12 cellular contexts compared by ENCODE assay signal in genomic region chr5:13553896-13554295, GRCh38.
DNase-seq lines count a peak whose midpoint lies in the region; ATAC-seq, FAIRE-seq and TF ChIP-seq lines count a peak whose summit lies in the region.
"Had no signal": no experiment of that assay in that cellular context is flagged by ENCODE, and none has a peak within 500 bp of the region (broad histone marks: within the 10 kb centered on the region; RNA-seq: fewer than 3 reads in every experiment).

No MANE protein-coding gene starts in this region.

- no peak for TF ChIP-seq POLR2A in endothelial cell of umbilical vein (IDR thresholded peaks at IDR 0.05; ENCODE audit: low read depth, low read length)

- DNase-seq in H9 (peak; percentile 63), NT2/D1 (ENCODE audit: low read depth, low spot score) (peak; percentile 5), endothelial cell of umbilical vein (ENCODE audit: low read depth, low spot score) (peak; percentile 5), neuronal stem cell (ENCODE audit: low spot score) (peak; percentile 49), cortex of kidney (lab: John Stamatoyannopoulos, UW) (no peak), cerebellar nuclear complex (lab: John Stamatoyannopoulos, UW) (no peak)
- no peak for DNase-seq in activated naive CD4-positive, alpha-beta T cell treated with Interleukin-2 at 50 U/mL for 16 hours
- DNase-seq: DMS79, WERI-Rb-1 had no signal

- POLR2A ChIA-PET in endothelial cell of umbilical vein (lab: Charles Lee) = no interaction called here

- H2BK15ac ChIP-seq in H9 (ENCODE audit: low read depth, low read length) (no peak overlapping the region), neuronal stem cell (ENCODE audit: low read length) (no peak overlapping the region)

- dilution Hi-C loops in endothelial cell of umbilical vein (cut with MboI; ENCODE audit: extremely low pct_ligation_motif_present, low sequenced_read_pairs) = no loop called here

- H3K4me2 ChIP-seq in H9 (ENCODE audit: insufficient read depth, insufficient read length, low read length) = no peak overlapping the region
- no peak overlapping the region for H3K4me2 ChIP-seq in endothelial cell of umbilical vein (ENCODE audit: insufficient read depth, low read length)
- H3K4me2 ChIP-seq in neuronal stem cell (ENCODE audit: insufficient read depth, low read length, poor library complexity, severe bottlenecking) = no peak overlapping the region

- no peak overlapping the region for H2AFZ ChIP-seq in H9 (ENCODE audit: low read length)
- no peak overlapping the region for H2AFZ ChIP-seq in endothelial cell of umbilical vein (ENCODE audit: low read depth, low read length)
- no peak overlapping the region for H2AFZ ChIP-seq in neuronal stem cell (ENCODE audit: low read length)

- no peak overlapping the region for H3K4me3 Mint-ChIP-seq in H9
- H3K4me3 Mint-ChIP-seq: activated T-helper 1 cell treated with anti-CD3 and anti-CD28 coated beads, Interleukin-12 subunit alpha, Interleukin-12 subunit beta, Interleukin-2, Interleukin-4 antibody, amounts not matched to agents 30 ng/mL and 10 ng/mL and 1 ng/mL, durations not matched to agents 14 hours and 24 hours and 36 hours; memory B cell had no signal

- H4K8ac ChIP-seq in H9 (replicated peaks; ENCODE audit: insufficient read length, low read depth, low read length) (no peak overlapping the region), neuronal stem cell (ENCODE audit: low read depth, low read length) (no peak overlapping the region)

- H2BK5ac ChIP-seq in H9 (ENCODE audit: insufficient read length, low read length) (no peak overlapping the region), neuronal stem cell (ENCODE audit: low read length) (no peak overlapping the region)

- H3K79me2 ChIP-seq in H9 (ENCODE audit: insufficient read depth, low read length) = no peaks in the 10 kb centered on the region
- no peaks in the 10 kb centered on the region for H3K79me2 ChIP-seq in endothelial cell of umbilical vein (ENCODE audit: control insufficient read depth, insufficient read depth, low read length)

- no peaks in the 10 kb centered on the region; a peak in 1 of 5 replicates for H3K9me3 Mint-ChIP-seq in H9

- ATAC-seq in GM21528 (IDR thresholded peaks at IDR 0.05; ENCODE audit: low FRiP score, unreplicated experiment) = no peak

- H3K9ac ChIP-seq in H9 (ENCODE audit: extremely low read depth, insufficient read length, low read length) = no peak overlapping the region
- H3K9ac ChIP-seq in NT2/D1 (ENCODE audit: insufficient read length, low read depth) = no peak overlapping the region
- no peak overlapping the region for H3K9ac ChIP-seq in endothelial cell of umbilical vein (replicated peaks; ENCODE audit: extremely low read depth, insufficient read depth, low read length)
- H3K9ac ChIP-seq in neuronal stem cell (ENCODE audit: low read depth, low read length, poor library complexity) = no peak overlapping the region

- H3K4me1 ChIP-seq in H9 (ENCODE audit: insufficient read depth, low read length) = no peaks in the 10 kb centered on the region
- no peaks in the 10 kb centered on the region for H3K4me1 ChIP-seq in NT2/D1 (ENCODE audit: insufficient read depth, insufficient read length)
- H3K4me1 ChIP-seq in endothelial cell of umbilical vein (ENCODE audit: control insufficient read depth, extremely low read depth, insufficient read depth, low read length) = no peaks in the 10 kb centered on the region
- H3K4me1 ChIP-seq in neuronal stem cell (ENCODE audit: control insufficient read depth in 2 of 2, insufficient read depth in 1 of 2, low read depth in 1 of 2, low read length in 2 of 2) = no peaks in the 10 kb centered on the region

- H4K5ac ChIP-seq in H9 (ENCODE audit: insufficient read length, low read depth, low read length) = no peak overlapping the region

- H3K9me3 ChIP-seq in H9 (ENCODE audit: control insufficient read depth, low read depth, low read length) (no peaks in the 10 kb centered on the region), NT2/D1 (ENCODE audit: insufficient read depth, low read length) (no peaks in the 10 kb centered on the region), endothelial cell of umbilical vein (replicated peaks; ENCODE audit: control insufficient read depth, insufficient read depth, low read length) (no peaks in the 10 kb centered on the region), neuronal stem cell (replicated peaks in 1 of 2; ENCODE audit: control insufficient read depth in 2 of 2, insufficient read depth in 1 of 2, low read depth in 1 of 2, low read length in 2 of 2) (no peaks in the 10 kb centered on the region)

- no peak overlapping the region for H2BK20ac ChIP-seq in H9 (ENCODE audit: low read depth, low read length, poor library complexity, severe bottlenecking)

- no peak overlapping the region for H3T11ph ChIP-seq in H9 (ENCODE audit: low read length)

- H3K9me1 ChIP-seq in endothelial cell of umbilical vein (replicated peaks; ENCODE audit: control insufficient read depth, extremely low read depth, insufficient read depth, low read length) = no peaks in the 10 kb centered on the region

- no peak overlapping the region for H4K91ac ChIP-seq in H9 (ENCODE audit: insufficient read length, low read depth, low read length)
- H4K91ac ChIP-seq in neuronal stem cell (ENCODE audit: low read depth, low read length, poor library complexity) = no peak overlapping the region

- no peaks in the 10 kb centered on the region for H3K4me1 Mint-ChIP-seq in H9
- H3K4me1 Mint-ChIP-seq: memory B cell had no signal

- H3K36me3 ChIP-seq in NT2/D1 (ENCODE audit: insufficient read depth, insufficient read length, low read length) (no peaks in the 10 kb centered on the region), endothelial cell of umbilical vein (ENCODE audit: control insufficient read depth in 2 of 2, extremely low read depth in 1 of 2, insufficient read depth in 2 of 2, low read length in 2 of 2) (no peaks in the 10 kb centered on the region), neuronal stem cell (replicated peaks in 1 of 2; ENCODE audit: control insufficient read depth in 2 of 2, insufficient read depth in 2 of 2, low read length in 2 of 2) (no peaks in the 10 kb centered on the region)
- H3K36me3 ChIP-seq: WERI-Rb-1 had no signal

- no CpG with 5 or more reads among the region's 4 CpGs for WGBS in H9 (ENCODE audit: extremely low coverage, insufficient read length, low lambda C conversion rate)
- WGBS in neuronal stem cell (ENCODE audit: extremely low coverage in 2 of 2, insufficient read length in 2 of 2, insufficient replicate concordance in 1 of 2), 2 donors = no CpG with 5 or more reads among the region's 4 CpGs

- H3K27ac Mint-ChIP-seq in H9 = no peak overlapping the region
- H3K27ac Mint-ChIP-seq: activated T-helper 1 cell treated with anti-CD3 and anti-CD28 coated beads, Interleukin-12 subunit alpha, Interleukin-12 subunit beta, Interleukin-2, Interleukin-4 antibody, amounts not matched to agents 30 ng/mL and 10 ng/mL and 1 ng/mL, durations not matched to agents 14 hours and 24 hours and 36 hours; memory B cell had no signal

- H2BK12ac ChIP-seq in H9 (ENCODE audit: insufficient read length, low read depth, low read length) = no peak overlapping the region
- no peak overlapping the region for H2BK12ac ChIP-seq in neuronal stem cell (ENCODE audit: low read length)

- no peaks in the 10 kb centered on the region for H3K27me3 ChIP-seq in H9 (ENCODE audit: insufficient read depth, low read length)
- no peaks in the 10 kb centered on the region for H3K27me3 ChIP-seq in NT2/D1 (ENCODE audit: insufficient read depth, insufficient read length)
- H3K27me3 ChIP-seq in endothelial cell of umbilical vein (ENCODE audit: control insufficient read depth in 2 of 2, insufficient read depth in 2 of 2, low read length in 2 of 2) = no peaks in the 10 kb centered on the region
- H3K27me3 ChIP-seq in neuronal stem cell (ENCODE audit: control insufficient read depth in 3 of 3, insufficient read depth in 3 of 3, low read depth in 1 of 3, low read length in 3 of 3) = no peaks in the 10 kb centered on the region

- H2BK120ac ChIP-seq in H9 (ENCODE audit: low read depth, low read length, poor library complexity, severe bottlenecking) (no peak overlapping the region), neuronal stem cell (ENCODE audit: low read depth, low read length) (no peak overlapping the region)

- peaks cover 2% of the 10 kb centered on the region; the same call in 1 of the 2 replicates for H3K27me3 Mint-ChIP-seq in H9 (ENCODE audit: low read depth)
- H3K27me3 Mint-ChIP-seq: memory B cell had no signal

- H3K4me3 ChIP-seq in NT2/D1 (ENCODE audit: insufficient read length, low read depth) (no peak overlapping the region), endothelial cell of umbilical vein (replicated peaks in 1 of 3; ENCODE audit: insufficient read depth in 1 of 3, low read depth in 1 of 3, low read length in 3 of 3) (no peak overlapping the region), neuronal stem cell (ENCODE audit: low read length in 2 of 2) (no peak overlapping the region)

- no peaks in the 10 kb centered on the region for H3K36me3 Mint-ChIP-seq in H9 (ENCODE audit: insufficient read depth in 1 of 3, low read depth in 3 of 3)
- H3K36me3 Mint-ChIP-seq: memory B cell had no signal

- H3K23me2 ChIP-seq in H9 (ENCODE audit: insufficient read length, low read depth, low read length, poor library complexity, severe bottlenecking) = no peaks in the 10 kb centered on the region

- H3K14ac ChIP-seq in H9 (ENCODE audit: insufficient read depth, low read length) = no peak overlapping the region
- no peak overlapping the region for H3K14ac ChIP-seq in neuronal stem cell (ENCODE audit: low read length)

- H3K27ac ChIP-seq in H9 (ENCODE audit: insufficient read length, low read depth, low read length) (no peak overlapping the region), endothelial cell of umbilical vein (ENCODE audit: insufficient read depth, low read depth, low read length) (no peak overlapping the region), neuronal stem cell (replicated peaks; ENCODE audit: low read length) (no peak overlapping the region)

- no peak overlapping the region for H3K56ac ChIP-seq in H9 (ENCODE audit: insufficient read length, low read depth, low read length)

- H3K18ac ChIP-seq in H9 (ENCODE audit: insufficient read length, low read depth, low read length) = no peak overlapping the region
- no peak overlapping the region for H3K18ac ChIP-seq in neuronal stem cell (ENCODE audit: low read length)

- H3K4ac ChIP-seq in H9 (ENCODE audit: low read depth, low read length) (no peak overlapping the region), neuronal stem cell (ENCODE audit: low read length) (no peak overlapping the region)

- H2AK5ac ChIP-seq in H9 (ENCODE audit: insufficient read length, low read length) (no peak overlapping the region), neuronal stem cell (ENCODE audit: low read depth, low read length) (no peak overlapping the region)

- no peak for TF ChIP-seq CTCF in H9 (conservative IDR thresholded peaks at IDR 0.05)
- no peak for TF ChIP-seq CTCF in endothelial cell of umbilical vein (IDR thresholded peaks at IDR 0.05; ENCODE audit: extremely low read depth in 1 of 2, insufficient read depth in 1 of 2, low read depth in 1 of 2, low read length in 2 of 2)

- no peak overlapping the region for H3K23ac ChIP-seq in H9 (ENCODE audit: insufficient read length, low read depth, low read length)
- no peak overlapping the region for H3K23ac ChIP-seq in neuronal stem cell (ENCODE audit: low read depth, low read length, poor library complexity)

- H3K79me1 ChIP-seq in H9 (ENCODE audit: insufficient read depth, low read depth, low read length, poor library complexity, severe bottlenecking) = no peaks in the 10 kb centered on the region
- no peaks in the 10 kb centered on the region for H3K79me1 ChIP-seq in neuronal stem cell (ENCODE audit: low read depth, low read length)

- no peak for FAIRE-seq in endothelial cell of umbilical vein (lab: Jason Lieb, UNC)

- intact Hi-C loops in endothelial cell of umbilical vein (cut with micrococcal nuclease) = no loop called here

- BruUV-seq in endothelial cell of umbilical vein (replicated peaks; lab: Mats Ljungman, UMichigan) = no TSS peak

- CTCF ChIA-PET in endothelial cell of umbilical vein (lab: Charles Lee) = no interaction called here

- H4K20me1 ChIP-seq in H9 (ENCODE audit: control insufficient read depth, insufficient read depth, insufficient read length) (no peaks in the 10 kb centered on the region), endothelial cell of umbilical vein (replicated peaks; ENCODE audit: control insufficient read depth, extremely low read depth, insufficient read depth, low read length) (no peaks in the 10 kb centered on the region)

Comparison
In these comparisons a context has a peak if more than half of its experiments do, and no peak if none do; other contexts are left out.
1. DNase-seq: peak in H9 (single experiment), NT2/D1 (single experiment), endothelial cell of umbilical vein (single experiment) and neuronal stem cell (single experiment); none in cortex of kidney (single experiment), cerebellar nuclear complex (0 of 2) and activated naive CD4-positive, alpha-beta T cell treated with Interleukin-2 at 50 U/mL for 16 hours (single experiment).